ENCODE assay signal across 16 cellular contexts in genomic region chr5:113194125-113194524, GRCh38.
DNase-seq lines count a peak whose midpoint lies in the region; ATAC-seq, FAIRE-seq and TF ChIP-seq lines count a peak whose summit lies in the region.
"Had no signal": no experiment of that assay in that cellular context is flagged by ENCODE, and none has a peak within 500 bp of the region (broad histone marks: within the 10 kb centered on the region; RNA-seq: fewer than 3 reads in every experiment).

No MANE protein-coding gene starts in this region.

- H3K4me3 Mint-ChIP-seq in Caco-2 (ENCODE audit: unreplicated experiment), result no peak overlapping the region
- no peak overlapping the region for H3K4me3 Mint-ChIP-seq in osteocyte (ENCODE audit: unreplicated experiment)
- H3K4me3 Mint-ChIP-seq: CD14-positive monocyte; CD8-positive, alpha-beta T cell had no signal

- H3K9me3 ChIP-seq in HepG2 (ENCODE audit: low read length) (peaks cover 6% of the 10 kb centered on the region), Caco-2 (0 out of 2 replicates have a peak, but pooled peaks cover 6% of the 10 kb centered on the region)
- H3K9me3 ChIP-seq: HAP-1 had no signal

- H3K4me2 ChIP-seq in HepG2 (ENCODE audit: low read depth, low read length), result no peak overlapping the region
- H3K4me2 ChIP-seq: A549 had no signal

- peaks cover 7% of the 10 kb centered on the region for H3K27me3 Mint-ChIP-seq in Caco-2 (ENCODE audit: insufficient read depth, unreplicated experiment)
- no peaks in the 10 kb centered on the region for H3K27me3 Mint-ChIP-seq in osteocyte (ENCODE audit: unreplicated experiment)

- no peaks in the 10 kb centered on the region for H3K4me1 Mint-ChIP-seq in Caco-2 (ENCODE audit: low read depth, unreplicated experiment)
- peaks cover 6% of the 10 kb centered on the region for H3K4me1 Mint-ChIP-seq in osteocyte (ENCODE audit: unreplicated experiment)

- H3K36me3 Mint-ChIP-seq in Caco-2 (ENCODE audit: insufficient read depth, unreplicated experiment), result no peaks in the 10 kb centered on the region
- H3K36me3 Mint-ChIP-seq in osteocyte (ENCODE audit: unreplicated experiment), result peaks cover 3% of the 10 kb centered on the region
- H3K36me3 Mint-ChIP-seq: CD14-positive monocyte had no signal

- TF ChIP-seq POLR2A in HepG2 (IDR thresholded peaks at IDR 0.05; ENCODE audit: insufficient read depth in 1 of 2, low read depth in 2 of 2, low read length in 2 of 2), result no peak

- peak; percentile 85 for ATAC-seq in HepG2
- ATAC-seq: A549; CD8-positive, alpha-beta T cell had no signal

- H3K9me3 Mint-ChIP-seq in Caco-2 (ENCODE audit: unreplicated experiment) (peaks cover 10% of the 10 kb centered on the region), osteocyte (ENCODE audit: unreplicated experiment) (peaks cover 20% of the 10 kb centered on the region)

- POLR2A ChIA-PET in HepG2 (lab: Yijun Ruan, JAX) (no interaction called here), Caco-2 (lab: Charles Lee) (no interaction called here)

- no peak overlapping the region for H3K27ac Mint-ChIP-seq in Caco-2 (ENCODE audit: unreplicated experiment)
- no peak overlapping the region for H3K27ac Mint-ChIP-seq in osteocyte (ENCODE audit: unreplicated experiment)
- H3K27ac Mint-ChIP-seq: CD8-positive, alpha-beta T cell had no signal

- intact Hi-C loops in HepG2 (cut with micrococcal nuclease; ENCODE audit: unreplicated experiment), result no loop called here
- intact Hi-C loops in Caco-2 (cut with micrococcal nuclease; ENCODE audit: unreplicated experiment), result no loop called here

- H3K4me1 ChIP-seq in HepG2 (ENCODE audit: insufficient read depth, low read length) (peaks cover 12% of the 10 kb centered on the region), Caco-2 (no peaks in the 10 kb centered on the region)
- H3K4me1 ChIP-seq: A549 had no signal

- no peaks in the 10 kb centered on the region for H3K79me2 ChIP-seq in HepG2 (ENCODE audit: insufficient read depth, low read length)

- in situ Hi-C loops in brain microvascular endothelial cell (cut with HindIII; ENCODE audit: low pct_ligation_motif_present, low sequenced_read_pairs), result no loop called here
- in situ Hi-C loops in HepG2 (cut with HindIII; ENCODE audit: extremely low pct_ligation_motif_present, low pct_unique_long_range_greater_than_20kb), result no loop called here

- BruUV-seq in HepG2 (replicated peaks; lab: Mats Ljungman, UMichigan), result no TSS peak
- BruUV-seq in Caco-2 (replicated peaks; lab: Mats Ljungman, UMichigan), result no TSS peak

- H3K27ac ChIP-seq in brain microvascular endothelial cell (no peak overlapping the region), HepG2 (ENCODE audit: extremely low read length, insufficient read depth, low read length) (peak overlapping the region; percentile 17)
- H3K27ac ChIP-seq: A549 had no signal

- 32% methylated on average over 6 of the region's 6 CpGs for WGBS in HepG2 (ENCODE audit: low lambda C conversion rate)

- CTCF ChIA-PET in HepG2 (lab: Yijun Ruan, JAX; ENCODE audit: low intra/inter-chr PET ratio, low total read pairs), result no interaction called here
- CTCF ChIA-PET in Caco-2 (lab: Charles Lee), result no interaction called here

- TF ChIP-seq EP300 in HepG2 (IDR thresholded peaks at IDR 0.05; ENCODE audit: low read depth in 2 of 2, low read length in 2 of 2) (no peak), HepG2 (CRISPR knock-in tag; IDR thresholded peaks at IDR 0.05; ENCODE audit: borderline replicate concordance) (no peak)

- TF ChIP-seq RAD21 in HepG2 (CRISPR knock-in tag; IDR thresholded peaks at IDR 0.05), result no peak

- H3K27me3 ChIP-seq in brain microvascular endothelial cell (replicated peaks) (no peaks in the 10 kb centered on the region), HepG2 (ENCODE audit: control insufficient read depth in 1 of 2, insufficient read depth in 2 of 2, low read length in 2 of 2) (no peaks in the 10 kb centered on the region; a peak in 1 of 5 replicates), Caco-2 (replicated peaks; ENCODE audit: control insufficient read depth, insufficient read depth, low read length) (no peaks in the 10 kb centered on the region)

- no peaks in the 10 kb centered on the region for H4K20me1 ChIP-seq in HepG2 (ENCODE audit: insufficient read depth, low read length)

- no peak for FAIRE-seq in HepG2 (lab: Jason Lieb, UNC)
- FAIRE-seq: A549, GM12892, H1 had no signal

- no peaks in the 10 kb centered on the region for H3K36me3 ChIP-seq in brain microvascular endothelial cell (replicated peaks)
- H3K36me3 ChIP-seq in HepG2 (replicated peaks in 1 of 2; ENCODE audit: control insufficient read depth in 1 of 2, insufficient read depth in 2 of 2, low read length in 2 of 2), result no peaks in the 10 kb centered on the region
- H3K36me3 ChIP-seq in Caco-2 (ENCODE audit: control insufficient read depth, insufficient read depth, low read length), result no peaks in the 10 kb centered on the region
- H3K36me3 ChIP-seq: HAP-1 had no signal

- H3K9ac ChIP-seq in HepG2 (ENCODE audit: insufficient read depth, low read depth, low read length), result no peak overlapping the region

- H2AFZ ChIP-seq in HepG2 (ENCODE audit: low read length), result no peak overlapping the region

- TF ChIP-seq CTCF in brain microvascular endothelial cell (IDR thresholded peaks at IDR 0.05; ENCODE audit: low read depth, low read length, missing control alignments) (peak; percentile 1), HepG2 (CRISPR knock-in tag; IDR thresholded peaks at IDR 0.05) (peak; percentile 19; the same call in 1 of the 2 replicates), Caco-2 (IDR thresholded peaks at IDR 0.05; ENCODE audit: insufficient read depth in 1 of 2, low read depth in 1 of 2, low read length in 1 of 2, severe bottlenecking in 1 of 2, unreplicated experiment in 1 of 2) (no peak), osteocyte (IDR thresholded peaks at IDR 0.05) (no peak)

- H3K4me3 ChIP-seq in brain microvascular endothelial cell (ENCODE audit: low read depth, low read length) (no peak overlapping the region), HepG2 (replicated peaks in 1 of 3; ENCODE audit: insufficient read depth in 1 of 3, low read depth in 2 of 3, low read length in 3 of 3) (no peak overlapping the region), Caco-2 (ENCODE audit: low read depth, low read length) (no peak overlapping the region)
- H3K4me3 ChIP-seq: A549, HAP-1 had no signal

- DNase-seq in SIG-M5 (lab: John Stamatoyannopoulos, UW), result peak; percentile 60
- no peak for DNase-seq in brain microvascular endothelial cell
- peak; percentile 64 for DNase-seq in HepG2 (ENCODE audit: low spot score)
- DNase-seq in LoVo (ENCODE audit: low spot score), result no peak
- no peak for DNase-seq in Caco-2
- DNase-seq in stimulated activated CD4-positive, alpha-beta T cell treated with anti-CD3 and anti-CD28 coated beads, Interleukin-4, amount 100 ng/mL, for 4 hours, result no peak
- no peak for DNase-seq in osteocyte (ENCODE audit: extremely low spot score, unreplicated experiment)
- DNase-seq: CD8-positive, alpha-beta T cell; COR-L47; DND-41; GDM1 had no signal

TF ChIP-seq in HepG2, 621 proteins besides CTCF, POLR2A, EP300 and RAD21 (continues in another document):
- TF ChIP-seq ZNF326 (CRISPR knock-in tag; IDR thresholded peaks at IDR 0.05; ENCODE audit: borderline replicate concordance), result no peak
- no peak for TF ChIP-seq TCF12 (IDR thresholded peaks at IDR 0.05)
- TF ChIP-seq TCF12 (CRISPR knock-in tag; IDR thresholded peaks at IDR 0.05), result no peak
- TF ChIP-seq SNAPC4 (CRISPR knock-in tag; IDR thresholded peaks at IDR 0.05), result no peak

Comparison
In these comparisons a context has a peak if more than half of its experiments do, and no peak if none do; other contexts are left out.
1. DNase-seq: peak in SIG-M5 (single experiment) and HepG2 (single experiment); none in brain microvascular endothelial cell (single experiment), LoVo (single experiment), Caco-2 (0 of 2), stimulated activated CD4-positive, alpha-beta T cell treated with anti-CD3 and anti-CD28 coated beads, Interleukin-4, amount 100 ng/mL, for 4 hours (0 of 2) and osteocyte (single experiment).
2. CTCF ChIP-seq: peak in brain microvascular endothelial cell (single experiment) and HepG2 (single experiment); none in Caco-2 (0 of 2) and osteocyte (single experiment).